In the genomic region with DNA sequence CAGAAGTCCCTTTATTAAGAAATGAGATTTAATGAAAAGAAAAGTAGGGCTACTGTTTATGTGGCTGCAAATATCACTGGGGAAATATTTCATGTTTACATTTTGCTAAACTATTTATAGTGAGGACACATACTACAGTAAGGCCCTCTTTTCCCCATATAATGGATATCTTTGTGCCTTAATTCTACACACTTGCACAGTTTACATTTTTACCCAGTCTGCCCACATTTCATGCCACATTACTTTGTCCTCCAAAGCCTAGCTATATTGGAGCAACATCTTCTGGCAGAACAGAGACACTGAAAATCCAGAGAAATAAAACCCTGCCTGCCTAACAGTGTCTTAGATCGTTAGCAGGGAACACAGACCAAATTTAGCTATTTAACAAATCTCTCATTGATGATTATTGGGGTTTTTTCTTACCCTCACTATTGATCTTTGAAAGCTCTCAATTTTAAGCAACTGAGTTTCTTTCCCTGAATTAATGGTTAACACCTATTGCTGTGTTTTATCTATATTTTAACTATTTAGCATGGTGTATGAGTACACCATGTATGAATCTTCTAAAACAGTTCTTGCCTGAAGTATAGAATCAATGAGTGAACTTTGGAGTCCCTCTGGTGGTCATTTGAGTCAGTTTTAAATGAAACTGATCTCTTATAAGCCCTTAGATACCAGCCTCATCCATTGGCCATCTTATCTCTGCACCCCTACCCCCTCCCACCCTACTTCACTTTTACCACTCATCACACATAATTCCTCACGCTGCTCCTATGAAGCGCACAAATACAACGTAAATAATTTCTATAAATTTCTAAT, we compare ENCODE assay signal across 8 cellular contexts.
DNase-seq lines count a peak whose midpoint lies in the region; ATAC-seq and TF ChIP-seq lines count a peak whose summit lies in the region.

No MANE protein-coding gene starts in this region.

- no peaks in the 10 kb centered on the region for H3K9me3 Mint-ChIP-seq in naive thymus-derived CD4-positive, alpha-beta T cell

- no peak overlapping the region for H3K4me3 ChIP-seq in gastroesophageal sphincter
- no peak overlapping the region for H3K4me3 ChIP-seq in naive thymus-derived CD4-positive, alpha-beta T cell (ENCODE audit: low read length)
- no peak overlapping the region for H3K4me3 ChIP-seq in gastrocnemius medialis

- intact Hi-C loops in naive thymus-derived CD4-positive, alpha-beta T cell (cut with micrococcal nuclease): loop anchor here in 1 of 2 donors (5.0 kb wide), 1 partner anchor 59 kb away; no protein-coding TSS in a partner anchor
- intact Hi-C loops in gastrocnemius medialis (cut with DNase I; ENCODE audit: low total_unique reads): no loop called here

- no peaks in the 10 kb centered on the region for H3K36me3 Mint-ChIP-seq in naive thymus-derived CD4-positive, alpha-beta T cell

- ATAC-seq in GM19395 (IDR thresholded peaks at IDR 0.05; ENCODE audit: unreplicated experiment) (peak; percentile 70), SK-N-SH treated with all-trans-retinoic acid at 6 μM for 48 hours (peak; percentile 85), gastroesophageal sphincter (no peak), gastrocnemius medialis (no peak)
- ATAC-seq in naive thymus-derived CD4-positive, alpha-beta T cell: no peak

- in situ Hi-C loops in gastrocnemius medialis (cut with MboI; ENCODE audit: low sequenced_read_pairs in 4 of 4): no loop called here

- peaks cover 0 to 14% (median 0%) of the 10 kb centered on the region in 3 donors for H3K4me1 ChIP-seq in gastroesophageal sphincter
- H3K4me1 ChIP-seq in naive thymus-derived CD4-positive, alpha-beta T cell (ENCODE audit: control insufficient read depth in 2 of 2, insufficient read depth in 2 of 2, low read length in 2 of 2): no peaks in the 10 kb centered on the region
- no peaks in the 10 kb centered on the region for H3K4me1 ChIP-seq in gastrocnemius medialis

- TF ChIP-seq POLR2A in gastroesophageal sphincter (IDR thresholded peaks at IDR 0.05): no peak
- TF ChIP-seq POLR2A in gastrocnemius medialis (IDR thresholded peaks at IDR 0.05): no peak

- no peak overlapping the region for H3K4me3 Mint-ChIP-seq in naive thymus-derived CD4-positive, alpha-beta T cell

- POLR2A ChIA-PET in naive thymus-derived CD4-positive, alpha-beta T cell (lab: Charles Lee): no interaction called here

- peak in 2 of 4 experiments; percentile 14 to 24 for TF ChIP-seq CTCF in gastroesophageal sphincter (IDR thresholded peaks at IDR 0.05)
- no peak for TF ChIP-seq CTCF in gastrocnemius medialis (IDR thresholded peaks at IDR 0.05 in 4 of 5, conservative IDR thresholded peaks at IDR 0.05 in 1 of 5)

- TF ChIP-seq EP300 in gastroesophageal sphincter (IDR thresholded peaks at IDR 0.05): no peak

- H3K27me3 Mint-ChIP-seq in naive thymus-derived CD4-positive, alpha-beta T cell: peaks cover 6 to 21% (median 16%) of the 10 kb centered on the region in 5 donors

- H3K27me3 ChIP-seq in gastroesophageal sphincter: no peaks in the 10 kb centered on the region
- no peaks in the 10 kb centered on the region for H3K27me3 ChIP-seq in naive thymus-derived CD4-positive, alpha-beta T cell (ENCODE audit: control insufficient read depth in 2 of 2, insufficient read depth in 2 of 2, low read length in 2 of 2)
- no peaks in the 10 kb centered on the region for H3K27me3 ChIP-seq in gastrocnemius medialis

- DNase-seq in DMS53 (lab: John Stamatoyannopoulos, UW): peak; percentile 98
- DNase-seq in HT1080 (ENCODE audit: low read depth): peak; percentile 46
- DNase-seq in inferior parietal cortex (ENCODE audit: extremely low spot score): peak; percentile 69
- no peak for DNase-seq in naive thymus-derived CD4-positive, alpha-beta T cell
- no peak for DNase-seq in gastrocnemius medialis

- H3K27ac ChIP-seq in gastroesophageal sphincter (no peak overlapping the region), gastrocnemius medialis (no peak overlapping the region)
- H3K27ac ChIP-seq in naive thymus-derived CD4-positive, alpha-beta T cell (ENCODE audit: low read depth, low read length): no peak overlapping the region

- 42 to 72% methylated on average over 4 of the region's 4 CpGs for WGBS in gastroesophageal sphincter (ENCODE audit: low coverage in 1 of 2), 2 donors

- H3K4me1 Mint-ChIP-seq in naive thymus-derived CD4-positive, alpha-beta T cell: no peaks in the 10 kb centered on the region

- H3K27ac Mint-ChIP-seq in naive thymus-derived CD4-positive, alpha-beta T cell: no peak overlapping the region

- H3K9me3 ChIP-seq in gastroesophageal sphincter (no peaks in the 10 kb centered on the region), gastrocnemius medialis (no peaks in the 10 kb centered on the region)
- no peaks in the 10 kb centered on the region for H3K9me3 ChIP-seq in naive thymus-derived CD4-positive, alpha-beta T cell (ENCODE audit: control insufficient read depth in 2 of 3, low read length in 3 of 3)

- H3K36me3 ChIP-seq in gastroesophageal sphincter (no peaks in the 10 kb centered on the region), gastrocnemius medialis (no peaks in the 10 kb centered on the region)
- no peaks in the 10 kb centered on the region for H3K36me3 ChIP-seq in naive thymus-derived CD4-positive, alpha-beta T cell (ENCODE audit: control insufficient read depth in 2 of 3, insufficient read depth in 3 of 3, low read length in 3 of 3)

- CTCF ChIA-PET in naive thymus-derived CD4-positive, alpha-beta T cell (lab: Charles Lee): no interaction called here

TF ChIP-seq in SK-N-SH treated with all-trans-retinoic acid at 6 μM for 48 hours, 23 proteins besides CTCF, POLR2A, EP300 and RAD21:
- TF ChIP-seq PPARA (CRISPR knock-in tag; IDR thresholded peaks at IDR 0.05; ENCODE audit: borderline replicate concordance): no peak

Comparison
In these comparisons a context has a peak if more than half of its experiments do, and no peak if none do; other contexts are left out.
1. DNase-seq: peak in DMS53 (single experiment), HT1080 (single experiment) and inferior parietal cortex (single experiment); none in naive thymus-derived CD4-positive, alpha-beta T cell (0 of 9) and gastrocnemius medialis (0 of 2).
2. ATAC-seq: peak in GM19395 (single experiment) and SK-N-SH treated with all-trans-retinoic acid at 6 μM for 48 hours (single experiment); none in gastroesophageal sphincter (single experiment), naive thymus-derived CD4-positive, alpha-beta T cell (single experiment) and gastrocnemius medialis (0 of 2).